9 cellular contexts compared by ENCODE assay signal in genomic region chr9:33506626-33507370, GRCh38. TPM values are rescaled to one million over a fixed set of nuclear protein-coding genes. Genes with fewer than 3 reads are reported as not detected.
DNase-seq lines count a peak whose midpoint lies in the region; ATAC-seq and TF ChIP-seq lines count a peak whose summit lies in the region.
"Had no signal": no experiment of that assay in that cellular context is flagged by ENCODE, and none has a peak within 500 bp of the region (broad histone marks: within the 10 kb centered on the region; RNA-seq: fewer than 3 reads in every experiment).

No MANE protein-coding gene starts in this region.

- peak overlapping the region; percentile 37 for H3K27ac Mint-ChIP-seq in neural progenitor cell
- H3K27ac Mint-ChIP-seq in natural killer cell: no peak overlapping the region

- peak overlapping the region; percentile 72 for H2AFZ ChIP-seq in MM.1S (ENCODE audit: low read length)
- no peak overlapping the region for H2AFZ ChIP-seq in neural progenitor cell (replicated peaks)

- intact Hi-C loops in lower leg skin (cut with DNase I; ENCODE audit: low total_unique reads) (no loop called here), natural killer cell (cut with micrococcal nuclease) (no loop called here)

- no peak for TF ChIP-seq POLR2A in lower leg skin (IDR thresholded peaks at IDR 0.05)

- peak overlapping the region; percentile 34; the same call in 1 of the 2 replicates for H3K4me3 ChIP-seq in MM.1S (ENCODE audit: low read length)
- peak overlapping the region; percentile 1 to 45 for H3K4me3 ChIP-seq in cardiac fibroblast (replicated peaks in 1 of 2; ENCODE audit: low read depth in 2 of 2, low read length in 2 of 2)
- H3K4me3 ChIP-seq in neural progenitor cell: no peak overlapping the region
- H3K4me3 ChIP-seq in lower leg skin (ENCODE audit: low read depth, poor library complexity, severe bottlenecking): no peak overlapping the region

- no peaks in the 10 kb centered on the region for H3K36me3 ChIP-seq in MM.1S (replicated peaks; ENCODE audit: insufficient read depth, low read length)
- H3K36me3 ChIP-seq in neural progenitor cell: no peaks in the 10 kb centered on the region

- no peak for ATAC-seq in natural killer cell
- no peak for ATAC-seq in HG03378 (IDR thresholded peaks at IDR 0.05; ENCODE audit: unreplicated experiment)

- H3K4me3 Mint-ChIP-seq in neural progenitor cell: no peak overlapping the region
- no peak overlapping the region for H3K4me3 Mint-ChIP-seq in natural killer cell

- TF ChIP-seq CTCF in MM.1S (IDR thresholded peaks at IDR 0.05; ENCODE audit: low read length) (no peak), cardiac fibroblast (IDR thresholded peaks at IDR 0.05; ENCODE audit: low read depth, low read length) (no peak), neural progenitor cell (IDR thresholded peaks at IDR 0.05) (no peak), lower leg skin (IDR thresholded peaks at IDR 0.05) (no peak), natural killer cell (IDR thresholded peaks at IDR 0.05) (no peak)

- no peaks in the 10 kb centered on the region for H3K9me2 ChIP-seq in MM.1S (replicated peaks; ENCODE audit: insufficient read depth, low read length)

- no peaks in the 10 kb centered on the region for H3K9me3 Mint-ChIP-seq in neural progenitor cell
- no peaks in the 10 kb centered on the region for H3K9me3 Mint-ChIP-seq in natural killer cell

- H3K27me3 Mint-ChIP-seq in neural progenitor cell (ENCODE audit: insufficient read depth, low read depth) (peaks cover 4% of the 10 kb centered on the region), natural killer cell (ENCODE audit: low read depth in 2 of 2) (peaks cover 3 to 9% of the 10 kb centered on the region in 2 donors)

- H3K4me2 ChIP-seq in MM.1S (ENCODE audit: low read depth, low read length) (peak overlapping the region; percentile 74), neural progenitor cell (no peak overlapping the region)

- 81 to 85% methylated on average over 7 of the region's 7 CpGs for WGBS in lower leg skin, 2 donors

- no peaks in the 10 kb centered on the region for H4K20me1 ChIP-seq in MM.1S (ENCODE audit: insufficient read depth, low read length)
- no peaks in the 10 kb centered on the region for H4K20me1 ChIP-seq in neural progenitor cell (ENCODE audit: low read depth)

- H3K27ac ChIP-seq in MM.1S (ENCODE audit: low read length) (no peak overlapping the region; the same call in 1 of the 2 replicates), neural progenitor cell (no peak overlapping the region)

- no peaks in the 10 kb centered on the region for H3K27me3 ChIP-seq in MM.1S (replicated peaks; ENCODE audit: insufficient read depth, low read length)
- peaks cover 8% of the 10 kb centered on the region for H3K27me3 ChIP-seq in neural progenitor cell

- H3K79me2 ChIP-seq in MM.1S (ENCODE audit: low read length) (no peaks in the 10 kb centered on the region), neural progenitor cell (ENCODE audit: low read depth) (no peaks in the 10 kb centered on the region)

- H3K9ac ChIP-seq in MM.1S (ENCODE audit: low read length) (no peak overlapping the region; the same call in 1 of the 2 replicates), neural progenitor cell (no peak overlapping the region)

- H3K4me1 ChIP-seq in MM.1S (ENCODE audit: low read length) (0 out of 2 replicates have a peak, but pooled peaks cover 4% of the 10 kb centered on the region), neural progenitor cell (peaks cover 5% of the 10 kb centered on the region)

- H3K36me3 Mint-ChIP-seq in neural progenitor cell (no peaks in the 10 kb centered on the region), natural killer cell (no peaks in the 10 kb centered on the region)

- H3K9me3 ChIP-seq in MM.1S (replicated peaks; ENCODE audit: insufficient read depth, low read length) (no peaks in the 10 kb centered on the region), neural progenitor cell (ENCODE audit: low read depth) (no peaks in the 10 kb centered on the region)

- H3K4me1 Mint-ChIP-seq in neural progenitor cell (peaks cover 9% of the 10 kb centered on the region), natural killer cell (peaks cover 5 to 9% of the 10 kb centered on the region in 2 donors)

- DNase-seq in COLO829 (ENCODE audit: low spot score): peak; percentile 64
- DNase-seq in MM.1S: no peak
- peak; percentile 97 to 98 for DNase-seq in cardiac fibroblast (ENCODE audit: low read depth in 2 of 2)
- DNase-seq in neural progenitor cell (ENCODE audit: low spot score): no peak
- no peak for DNase-seq in NCI-H2171 treated with DMSO at 0.1 percent for 48 hours (lab: John Stamatoyannopoulos, UW)
- no peak for DNase-seq in lower leg skin (ENCODE audit: low spot score in 2 of 2)
- no peak for DNase-seq in natural killer cell

- H3F3A ChIP-seq in MM.1S (ENCODE audit: insufficient read depth, low read length) (no peaks in the 10 kb centered on the region), neural progenitor cell (ENCODE audit: low read depth) (no peaks in the 10 kb centered on the region)

RNA-seq across cellular contexts. Expression of gene ANKRD18B, which starts 17.3 kb away (rescaled TPM):
- total RNA-seq in neural progenitor cell (ENCODE audit: low replicate concordance) (10.3 and 14.7 TPM in 2 replicates), lower leg skin (1 to 10 TPM; 2.5 to 8.9 (median 5.1) TPM), natural killer cell (under 1 TPM in 1 of 3 donors, not detected in 2; 0.13 TPM)
- total RNA-seq: skeletal muscle tissue had no signal

RNA-seq across cellular contexts. Expression of gene NOL6, which starts 33.1 kb away (rescaled TPM):
- total RNA-seq in neural progenitor cell (ENCODE audit: low replicate concordance) (9.2 and 16.9 TPM in 2 replicates), lower leg skin (10 to 100 TPM; 26.2 to 40.2 (median 31.5) TPM), natural killer cell (10 to 100 TPM; 34.2 to 42.2 (median 38.2) TPM)

RNA-seq across cellular contexts. Expression of gene AQP3, which starts 59.4 kb away (rescaled TPM):
- total RNA-seq in neural progenitor cell (ENCODE audit: low replicate concordance) (0.45 and 0.90 TPM in 2 replicates), lower leg skin (1,000 to 10,000 TPM in 2 of 4 donors, 100 to 1,000 TPM in 2; 728 to 1,697 (median 1,073) TPM), natural killer cell (10 to 100 TPM in 1 of 3 donors, 1 to 10 TPM in 2; 3.9 to 12.7 (median 6.1) TPM)

Comparison
In these comparisons a context has a peak if more than half of its experiments do, and no peak if none do; other contexts are left out.
1. DNase-seq: peak in COLO829 (single experiment) and cardiac fibroblast (2 of 2); none in MM.1S (single experiment), neural progenitor cell (single experiment), NCI-H2171 treated with DMSO at 0.1 percent for 48 hours (single experiment), lower leg skin (0 of 2) and natural killer cell (single experiment).
2. H3K4me3 ChIP-seq: peak in MM.1S (single experiment) and cardiac fibroblast (2 of 2); none in neural progenitor cell (single experiment) and lower leg skin (single experiment).
3. RNA of gene AQP3, which starts 59.4 kb away (total RNA-seq): 728 to 1,697 TPM in lower leg skin; 3.9 to 12.7 TPM in natural killer cell and 0.45 to 0.90 TPM in neural progenitor cell; every median in the first group is over 10 times any median in the second.